1 cellular context compared by ENCODE assay signal in genomic region chr2:241901018-241901380, GRCh38.
TF ChIP-seq lines count a peak whose summit lies in the region.

No MANE protein-coding gene starts in this region.

TF ChIP-seq in H1, 55 proteins besides CTCF, POLR2A, EP300 and RAD21:
- TF ChIP-seq JUND (IDR thresholded peaks at IDR 0.05; ENCODE audit: low read length) (no peak), KDM5A (IDR thresholded peaks at IDR 0.05; ENCODE audit: low read length) (no peak), EZH2 (IDR thresholded peaks at IDR 0.05; ENCODE audit: low read depth, low read length, severe bottlenecking) (no peak), SIN3A (conservative IDR thresholded peaks at IDR 0.05 in 1 of 2, IDR thresholded peaks at IDR 0.05 in 1 of 2; ENCODE audit: low read depth in 1 of 2, low read length in 2 of 2) (no peak), JUN (IDR thresholded peaks at IDR 0.05; ENCODE audit: low read depth, low read length) (no peak), HDAC2 (IDR thresholded peaks at IDR 0.05; ENCODE audit: borderline replicate concordance in 1 of 2, low read depth in 2 of 2, low read length in 2 of 2) (no peak), CHD1 (IDR thresholded peaks at IDR 0.05; ENCODE audit: low read depth, low read length) (no peak), SP1 (IDR thresholded peaks at IDR 0.05; ENCODE audit: low read depth, low read length) (no peak), NANOG (IDR thresholded peaks at IDR 0.05; ENCODE audit: insufficient read depth, low read depth, low read length, poor library complexity, severe bottlenecking) (no peak), BCL11A (IDR thresholded peaks at IDR 0.05; ENCODE audit: low read depth in 2 of 2, low read length in 2 of 2) (no peak), RNF2 (IDR thresholded peaks at IDR 0.05; ENCODE audit: borderline replicate concordance, low read depth, low read length, missing control alignments, poor library complexity, severe bottlenecking) (no peak), BRCA1 (IDR thresholded peaks at IDR 0.05; ENCODE audit: low read depth, low read length) (no peak)
